ENCODE assay signal across 20 cellular contexts in genomic region chr2:69131983-69132675, GRCh38.
DNase-seq lines count a peak whose midpoint lies in the region; ATAC-seq and TF ChIP-seq lines count a peak whose summit lies in the region.
"Had no signal": no experiment of that assay in that cellular context is flagged by ENCODE, and none has a peak within 500 bp of the region (broad histone marks: within the 10 kb centered on the region; RNA-seq: fewer than 3 reads in every experiment).

No MANE protein-coding gene starts in this region.

- ATAC-seq in activated CD4-positive, alpha-beta T cell treated with anti-CD3 and anti-CD28 coated beads for 36 hours = no peak
- ATAC-seq: lower lobe of right lung; stimulated activated effector memory CD8-positive, alpha-beta T cell treated with anti-CD3 and anti-CD28 coated beads, Interleukin-12 subunit alpha, Interleukin-12 subunit beta, amount 100 ng/mL, for 72 hours had no signal

- H3K36me3 Mint-ChIP-seq in endodermal cell (ENCODE audit: low read depth) = peaks cover 13% of the 10 kb centered on the region
- H3K36me3 Mint-ChIP-seq in activated CD4-positive, alpha-beta T cell treated with anti-CD3 and anti-CD28 coated beads for 36 hours (ENCODE audit: low read depth) = no peaks in the 10 kb centered on the region
- H3K36me3 Mint-ChIP-seq: stimulated activated effector memory CD8-positive, alpha-beta T cell treated with anti-CD3 and anti-CD28 coated beads, Interleukin-12 subunit alpha, Interleukin-12 subunit beta, amount 100 ng/mL, for 72 hours had no signal

- DNase-seq in Daoy (ENCODE audit: low read depth) = peak; percentile 25
- peak; percentile 64 for DNase-seq in NCI-H446 treated with DMSO at 0.1 percent for 48 hours (lab: John Stamatoyannopoulos, UW)
- DNase-seq in endodermal cell = peak; percentile 35
- DNase-seq in activated CD4-positive, alpha-beta T cell treated with anti-CD3 and anti-CD28 coated beads for 36 hours = no peak
- DNase-seq in GM20000 (ENCODE audit: low spot score) = no peak
- DNase-seq in stomach = no peak
- DNase-seq: activated CD4-positive, alpha-beta memory T cell treated with anti-CD3 and anti-CD28 coated beads, Interleukin-2, amount 10 ng/mL, durations not matched to agents 7 days and 5 days; activated gamma-delta T cell; activated T-cell treated with anti-CD3 and anti-CD28 coated beads for 4 hours; lower lobe of right lung; MM.1S; NCI-H1436 treated with DMSO at 0.1 percent for 48 hours; NCI-H510A; small intestine; stimulated activated CD4-positive, alpha-beta T cell treated with anti-CD3 and anti-CD28 coated beads, Interleukin-2, amount 100 ng/mL, for 24 hours; SW 1271 had no signal

- H3K27me3 Mint-ChIP-seq in endodermal cell (ENCODE audit: insufficient read depth) = no peaks in the 10 kb centered on the region
- peaks cover 3% of the 10 kb centered on the region for H3K27me3 Mint-ChIP-seq in activated CD4-positive, alpha-beta T cell treated with anti-CD3 and anti-CD28 coated beads for 36 hours
- H3K27me3 Mint-ChIP-seq: brain had no signal

- TF ChIP-seq CTCF in HEK293 (tag by site-specific recombination; IDR thresholded peaks at IDR 0.05) = no peak
- no peak for TF ChIP-seq CTCF in endodermal cell (conservative IDR thresholded peaks at IDR 0.05)
- no peak for TF ChIP-seq CTCF in GM20000 (IDR thresholded peaks at IDR 0.05; ENCODE audit: extremely low read depth, missing control alignments)
- TF ChIP-seq CTCF in stomach (IDR thresholded peaks at IDR 0.05) = no peak

- H3K4me1 ChIP-seq in HEK293 (ENCODE audit: control insufficient read depth, insufficient read depth, low read length) (0 out of 2 replicates have a peak, but pooled peaks cover 3% of the 10 kb centered on the region), endodermal cell (ENCODE audit: control insufficient read depth, insufficient read depth, low read length) (no peaks in the 10 kb centered on the region), stomach (no peaks in the 10 kb centered on the region)
- H3K4me1 ChIP-seq: lower lobe of right lung had no signal

- TF ChIP-seq POLR2A in stomach (IDR thresholded peaks at IDR 0.05) = no peak

- H3K27ac Mint-ChIP-seq in endodermal cell = no peak overlapping the region
- no peak overlapping the region for H3K27ac Mint-ChIP-seq in activated CD4-positive, alpha-beta T cell treated with anti-CD3 and anti-CD28 coated beads for 36 hours
- H3K27ac Mint-ChIP-seq: activated CD4-positive, alpha-beta memory T cell treated with anti-CD3 and anti-CD28 coated beads, Interleukin-2, amount 10 ng/mL, durations not matched to agents 7 days and 5 days; stimulated activated effector memory CD8-positive, alpha-beta T cell treated with anti-CD3 and anti-CD28 coated beads, Interleukin-12 subunit alpha, Interleukin-12 subunit beta, amount 100 ng/mL, for 72 hours had no signal

- no peak overlapping the region for H3K4me3 Mint-ChIP-seq in endodermal cell
- no peak overlapping the region for H3K4me3 Mint-ChIP-seq in activated CD4-positive, alpha-beta T cell treated with anti-CD3 and anti-CD28 coated beads for 36 hours
- H3K4me3 Mint-ChIP-seq: activated CD4-positive, alpha-beta memory T cell treated with anti-CD3 and anti-CD28 coated beads, Interleukin-2, amount 10 ng/mL, durations not matched to agents 7 days and 5 days; brain; stimulated activated effector memory CD8-positive, alpha-beta T cell treated with anti-CD3 and anti-CD28 coated beads, Interleukin-12 subunit alpha, Interleukin-12 subunit beta, amount 100 ng/mL, for 72 hours had no signal

- intact Hi-C loops in activated CD4-positive, alpha-beta T cell treated with anti-CD3 and anti-CD28 coated beads for 36 hours (cut with DNase I, micrococcal nuclease) = no loop called here
- intact Hi-C loops in stomach (cut with DNase I; ENCODE audit: low total_unique reads) = no loop called here

- H3K9me3 Mint-ChIP-seq in endodermal cell = no peaks in the 10 kb centered on the region
- H3K9me3 Mint-ChIP-seq in activated CD4-positive, alpha-beta T cell treated with anti-CD3 and anti-CD28 coated beads for 36 hours (ENCODE audit: low read depth) = no peaks in the 10 kb centered on the region
- H3K9me3 Mint-ChIP-seq: activated CD4-positive, alpha-beta memory T cell treated with anti-CD3 and anti-CD28 coated beads, Interleukin-2, amount 10 ng/mL, durations not matched to agents 7 days and 5 days; brain; stimulated activated effector memory CD8-positive, alpha-beta T cell treated with anti-CD3 and anti-CD28 coated beads, Interleukin-12 subunit alpha, Interleukin-12 subunit beta, amount 100 ng/mL, for 72 hours had no signal

- CTCF ChIA-PET in HEK293 (lab: Yijun Ruan, JAX) = no interaction called here
- CTCF ChIA-PET in activated CD4-positive, alpha-beta T cell treated with anti-CD3 and anti-CD28 coated beads for 36 hours (lab: Charles Lee) = no interaction called here

- POLR2A ChIA-PET in HEK293 (lab: Yijun Ruan, JAX) = no interaction called here
- POLR2A ChIA-PET in activated CD4-positive, alpha-beta T cell treated with anti-CD3 and anti-CD28 coated beads for 36 hours (lab: Charles Lee) = no interaction called here

- H3K36me3 ChIP-seq in HEK293 (ENCODE audit: control insufficient read depth in 2 of 2, insufficient read depth in 1 of 2, low read length in 2 of 2) (no peaks in the 10 kb centered on the region; a peak in 1 of 3 replicates), endodermal cell (ENCODE audit: control insufficient read depth, insufficient read depth, low read length) (no peaks in the 10 kb centered on the region), stomach (peaks cover 0 to 4% (median 0%) of the 10 kb centered on the region in 4 donors)
- H3K36me3 ChIP-seq: lower lobe of right lung had no signal

- TF ChIP-seq EP300 in stomach (IDR thresholded peaks at IDR 0.05) = no peak

- H3K9me3 ChIP-seq in HEK293 (ENCODE audit: control insufficient read depth, insufficient read depth, low read depth, low read length) (no peaks in the 10 kb centered on the region), endodermal cell (ENCODE audit: control insufficient read depth, low read length) (no peaks in the 10 kb centered on the region), stomach (no peaks in the 10 kb centered on the region)
- H3K9me3 ChIP-seq: lower lobe of right lung had no signal

- H3K4me3 ChIP-seq in HEK293 (ENCODE audit: low read depth, low read length) (no peak overlapping the region), endodermal cell (ENCODE audit: low read length) (no peak overlapping the region), stomach (no peak overlapping the region)
- H3K4me3 ChIP-seq: lower lobe of right lung had no signal

- H3K9ac ChIP-seq in endodermal cell (ENCODE audit: extremely low read depth, low read length, poor library complexity, severe bottlenecking) = no peak overlapping the region

- H3K27me3 ChIP-seq in endodermal cell (ENCODE audit: control insufficient read depth, insufficient read depth, low read length, poor library complexity, severe bottlenecking) = no peaks in the 10 kb centered on the region
- no peaks in the 10 kb centered on the region for H3K27me3 ChIP-seq in stomach

- WGBS in endodermal cell (ENCODE audit: insufficient coverage in 1 of 2, insufficient read length in 1 of 2), 2 experiments = 93 to 100% methylated on average over 3 to 4 of the region's 4 CpGs
- WGBS in stomach, 5 donors = 88 to 95% (median 94%) methylated on average over 4 of the region's 4 CpGs

- H3K4me1 Mint-ChIP-seq in endodermal cell = no peaks in the 10 kb centered on the region
- H3K4me1 Mint-ChIP-seq in activated CD4-positive, alpha-beta T cell treated with anti-CD3 and anti-CD28 coated beads for 36 hours = no peaks in the 10 kb centered on the region
- H3K4me1 Mint-ChIP-seq: activated CD4-positive, alpha-beta memory T cell treated with anti-CD3 and anti-CD28 coated beads, Interleukin-2, amount 10 ng/mL, durations not matched to agents 7 days and 5 days; stimulated activated effector memory CD8-positive, alpha-beta T cell treated with anti-CD3 and anti-CD28 coated beads, Interleukin-12 subunit alpha, Interleukin-12 subunit beta, amount 100 ng/mL, for 72 hours had no signal

- H3K27ac ChIP-seq in HEK293 (ENCODE audit: extremely low read depth, low read depth, low read length) = no peak overlapping the region
- no peak overlapping the region for H3K27ac ChIP-seq in endodermal cell (ENCODE audit: low read depth, low read length)
- no peak overlapping the region for H3K27ac ChIP-seq in stomach
- H3K27ac ChIP-seq: HL-60, lower lobe of right lung had no signal

TF ChIP-seq in HEK293, 187 proteins besides CTCF, POLR2A, EP300 and RAD21:
- TF ChIP-seq ZBTB17 (tag by site-specific recombination; IDR thresholded peaks at IDR 0.05) (0 out of 2 replicates have a peak, but pooled peaks have one; percentile 16), PATZ1 (tag by site-specific recombination; IDR thresholded peaks at IDR 0.05) (no peak)

Comparison
In these comparisons a context has a peak if more than half of its experiments do, and no peak if none do; other contexts are left out.
1. DNase-seq: peak in Daoy (single experiment), NCI-H446 treated with DMSO at 0.1 percent for 48 hours (single experiment) and endodermal cell (single experiment); none in activated CD4-positive, alpha-beta T cell treated with anti-CD3 and anti-CD28 coated beads for 36 hours (single experiment), GM20000 (single experiment) and stomach (single experiment).